8 cellular contexts compared by ENCODE assay signal in genomic region chr3:153138267-153139210, GRCh38. TPM values are rescaled to one million over a fixed set of nuclear protein-coding genes. Genes with fewer than 3 reads are reported as not detected.
DNase-seq lines count a peak whose midpoint lies in the region; ATAC-seq and TF ChIP-seq lines count a peak whose summit lies in the region.

No MANE protein-coding gene starts in this region.

- no peaks in the 10 kb centered on the region for H3K9me3 ChIP-seq in PC-3 (ENCODE audit: low read length)
- H3K9me3 ChIP-seq in uterus: no peaks in the 10 kb centered on the region

- intact Hi-C loops in PC-3 (cut with micrococcal nuclease): loop anchor here (1.0 to 10.0 kb wide), 2 partner anchors 95 to 616 kb away; no protein-coding TSS in a partner anchor
- intact Hi-C loops in uterus (cut with DNase I; ENCODE audit: low total_unique reads): no loop called here

- peak overlapping the region; percentile 75 for H3K9ac ChIP-seq in PC-3 (ENCODE audit: low read length)

- no peaks in the 10 kb centered on the region for H3K36me3 Mint-ChIP-seq in chondrocyte (ENCODE audit: low read depth)

- ATAC-seq in HG02885 (IDR thresholded peaks at IDR 0.05; ENCODE audit: poor library complexity, unreplicated experiment): peak; percentile 84
- peak; percentile 70 for ATAC-seq in PC-3

- CTCF ChIA-PET in PC-3 (lab: Charles Lee): no interaction called here

- BruUV-seq in PC-3 (replicated peaks; lab: Mats Ljungman, UMichigan): TSS peak; percentile 45

- TF ChIP-seq CTCF in PC-3 (conservative IDR thresholded peaks at IDR 0.05; ENCODE audit: low read depth, low read length) (no peak), chondrocyte (IDR thresholded peaks at IDR 0.05) (no peak), uterus (IDR thresholded peaks at IDR 0.05) (no peak)

- peaks cover 57% of the 10 kb centered on the region for H3K4me1 ChIP-seq in PC-3 (ENCODE audit: insufficient read depth, low read length)
- no peaks in the 10 kb centered on the region for H3K4me1 ChIP-seq in uterus

- H3F3A ChIP-seq in PC-3 (ENCODE audit: low read length, unreplicated experiment): peaks cover 6% of the 10 kb centered on the region

- no peaks in the 10 kb centered on the region for H3K9me3 Mint-ChIP-seq in chondrocyte (ENCODE audit: low read depth)

- no peaks in the 10 kb centered on the region for H3K9me2 ChIP-seq in PC-3 (replicated peaks; ENCODE audit: low read length)

- peak; percentile 60 for DNase-seq in activated T-cell treated with anti-CD3 and anti-CD28 coated beads for 48 hours (ENCODE audit: low read depth)
- DNase-seq in activated T-cell treated with anti-CD3 and anti-CD28 coated beads for 4 hours: no peak
- DNase-seq in PC-3: peak; percentile 98
- DNase-seq in chondrocyte (ENCODE audit: low spot score): no peak
- DNase-seq in myocyte (ENCODE audit: low read depth): peak; percentile 70
- peak; percentile 29 to 38 for DNase-seq in uterus
- DNase-seq in NCI-H1436 (lab: John Stamatoyannopoulos, UW): no peak

- no peaks in the 10 kb centered on the region for H3K36me3 ChIP-seq in PC-3 (ENCODE audit: low read depth, low read length)
- H3K36me3 ChIP-seq in uterus: no peaks in the 10 kb centered on the region

- peak overlapping the region; percentile 25; the same call in 1 of the 2 replicates for H2AFZ ChIP-seq in PC-3 (ENCODE audit: low read length)

- H3K27ac Mint-ChIP-seq in chondrocyte (ENCODE audit: unreplicated experiment): peak overlapping the region; percentile 91

- H3K4me3 ChIP-seq in PC-3 (ENCODE audit: low read length): no peak overlapping the region; the same call in 1 of the 2 replicates
- no peak overlapping the region for H3K4me3 ChIP-seq in uterus

- H3K27ac ChIP-seq in PC-3 (ENCODE audit: low read length): peak overlapping the region; percentile 98
- peak overlapping the region; percentile 48 to 52 for H3K27ac ChIP-seq in uterus

- H3K4me2 ChIP-seq in PC-3 (ENCODE audit: low read length): peak overlapping the region; percentile 64

- H3K27me3 ChIP-seq in PC-3 (ENCODE audit: low read length) (no peaks in the 10 kb centered on the region), uterus (no peaks in the 10 kb centered on the region)

- TF ChIP-seq POLR2A in uterus (IDR thresholded peaks at IDR 0.05): no peak

- no peaks in the 10 kb centered on the region for H3K27me3 Mint-ChIP-seq in chondrocyte (ENCODE audit: low read depth)

- no peaks in the 10 kb centered on the region for H4K20me1 ChIP-seq in PC-3 (ENCODE audit: low read length)

- POLR2A ChIA-PET in PC-3 (lab: Charles Lee; ENCODE audit: unreplicated experiment): interaction anchor here (0.6 kb wide), 1 partner anchor 23 kb away, joined by 3 read pairs; no protein-coding TSS in a partner anchor

- no peaks in the 10 kb centered on the region for H3K79me2 ChIP-seq in PC-3 (ENCODE audit: low read length)

- peaks cover 42% of the 10 kb centered on the region for H3K4me1 Mint-ChIP-seq in chondrocyte (ENCODE audit: low read depth)

- no peak overlapping the region for H3K4me3 Mint-ChIP-seq in chondrocyte (ENCODE audit: unreplicated experiment)

RNA-seq across cellular contexts. Expression of gene RAP2B, which starts 23.5 kb away (rescaled TPM):
- 37.8 and 41.4 TPM in 2 replicates for total RNA-seq in PC-3 (2014; rRNA removed)
- 10.6 to 12.3 TPM (median 11.0 TPM) in 3 replicates for total RNA-seq in chondrocyte
- total RNA-seq in myocyte: 23.7 and 27.5 TPM in 2 replicates
- 9.7 TPM for polyA plus RNA-seq in myocyte (2012)
- total RNA-seq in uterus: 10 to 100 TPM in 1 of 4 donors, 1 to 10 TPM in 3; 1.8 to 20.5 (median 8.6) TPM

Comparison
In these comparisons a context has a peak if more than half of its experiments do, and no peak if none do; other contexts are left out.
1. DNase-seq: peak in activated T-cell treated with anti-CD3 and anti-CD28 coated beads for 48 hours (single experiment), PC-3 (single experiment), myocyte (single experiment) and uterus (2 of 2); none in activated T-cell treated with anti-CD3 and anti-CD28 coated beads for 4 hours (single experiment), chondrocyte (single experiment) and NCI-H1436 (single experiment).